ENCODE assay signal across 11 cellular contexts in genomic region chr9:19124430-19124793, GRCh38. TPM values are rescaled to one million over a fixed set of nuclear protein-coding genes. Genes with fewer than 3 reads are reported as not detected.
DNase-seq lines count a peak whose midpoint lies in the region; ATAC-seq, FAIRE-seq and TF ChIP-seq lines count a peak whose summit lies in the region.
"Had no signal": no experiment of that assay in that cellular context is flagged by ENCODE, and none has a peak within 500 bp of the region (broad histone marks: within the 10 kb centered on the region; RNA-seq: fewer than 3 reads in every experiment).

No MANE protein-coding gene starts in this region.

- intact Hi-C loops in gastrocnemius medialis (cut with DNase I; ENCODE audit: low total_unique reads): no loop called here

- H3K4me3 ChIP-seq in fibroblast of the aortic adventitia (ENCODE audit: low read depth, low read length): peak overlapping the region; percentile 29
- peak overlapping the region; percentile 80 to 86 (median 82) for H3K4me3 ChIP-seq in gastrocnemius medialis

- no peaks in the 10 kb centered on the region for H3K9me3 Mint-ChIP-seq in T-helper 1 cell treated with Interleukin-12 subunit alpha and Interleukin-12 subunit beta and Interleukin-4 antibody, amounts not matched to agents 30 μg/mL and 1 μg/mL, for 36 hours
- H3K9me3 Mint-ChIP-seq in activated CD8-positive, alpha-beta T cell treated with anti-CD3 and anti-CD28 coated beads, Interleukin-2, amount 10 ng/mL, durations not matched to agents 7 days and 5 days (ENCODE audit: insufficient read depth): no peaks in the 10 kb centered on the region

- CTCF ChIA-PET in activated CD8-positive, alpha-beta T cell treated with anti-CD3 and anti-CD28 coated beads, Interleukin-2, amount 10 ng/mL, durations not matched to agents 7 days and 5 days (lab: Charles Lee): interaction anchor here (1.0 to 2.5 kb wide), 5 partner anchors 8 to 108 kb away, joined by 3 to 11 read pairs (median 3); no protein-coding TSS in a partner anchor

- H3K27ac Mint-ChIP-seq in T-helper 1 cell treated with Interleukin-12 subunit alpha and Interleukin-12 subunit beta and Interleukin-4 antibody, amounts not matched to agents 30 μg/mL and 1 μg/mL, for 36 hours: peak overlapping the region; percentile 76
- peak overlapping the region; percentile 72 for H3K27ac Mint-ChIP-seq in activated CD8-positive, alpha-beta T cell treated with anti-CD3 and anti-CD28 coated beads, Interleukin-2, amount 10 ng/mL, durations not matched to agents 7 days and 5 days

- peaks cover 50 to 55% of the 10 kb centered on the region in 2 donors for H3K4me1 ChIP-seq in gastrocnemius medialis

- peak overlapping the region; percentile 93 for H3K4me3 Mint-ChIP-seq in T-helper 1 cell treated with Interleukin-12 subunit alpha and Interleukin-12 subunit beta and Interleukin-4 antibody, amounts not matched to agents 30 μg/mL and 1 μg/mL, for 36 hours
- H3K4me3 Mint-ChIP-seq in activated CD8-positive, alpha-beta T cell treated with anti-CD3 and anti-CD28 coated beads, Interleukin-2, amount 10 ng/mL, durations not matched to agents 7 days and 5 days: peak overlapping the region; percentile 53

- H3K27me3 ChIP-seq in gastrocnemius medialis: no peaks in the 10 kb centered on the region

- peak overlapping the region; percentile 95 to 98 (median 96) for H3K27ac ChIP-seq in gastrocnemius medialis

- no peak for TF ChIP-seq CTCF in fibroblast of the aortic adventitia (IDR thresholded peaks at IDR 0.05; ENCODE audit: insufficient read depth, low read length)
- no peak for TF ChIP-seq CTCF in gastrocnemius medialis (IDR thresholded peaks at IDR 0.05 in 4 of 5, conservative IDR thresholded peaks at IDR 0.05 in 1 of 5)

- ATAC-seq in activated CD8-positive, alpha-beta T cell treated with anti-CD3 and anti-CD28 coated beads, Interleukin-2, amount 10 ng/mL, durations not matched to agents 7 days and 5 days: no peak
- ATAC-seq in gastrocnemius medialis (no peak), GM21619 (IDR thresholded peaks at IDR 0.05; ENCODE audit: unreplicated experiment) (no peak)

- no peaks in the 10 kb centered on the region for H3K27me3 Mint-ChIP-seq in T-helper 1 cell treated with Interleukin-12 subunit alpha and Interleukin-12 subunit beta and Interleukin-4 antibody, amounts not matched to agents 30 μg/mL and 1 μg/mL, for 36 hours (ENCODE audit: low read depth)
- H3K27me3 Mint-ChIP-seq in activated CD8-positive, alpha-beta T cell treated with anti-CD3 and anti-CD28 coated beads, Interleukin-2, amount 10 ng/mL, durations not matched to agents 7 days and 5 days (ENCODE audit: low read depth): no peaks in the 10 kb centered on the region

- H3K36me3 ChIP-seq in gastrocnemius medialis: peaks cover 20 to 61% of the 10 kb centered on the region in 2 donors

- DNase-seq in T-helper 1 cell (no peak), fibroblast of the aortic adventitia (ENCODE audit: low read depth) (peak; percentile 17), gastrocnemius medialis (no peak), NCI-H2029 treated with DMSO at 0.1 percent for 48 hours (lab: John Stamatoyannopoulos, UW) (no peak), HTR-8/SVneo (ENCODE audit: insufficient read length, low spot score) (no peak)
- no peak for DNase-seq in activated CD8-positive, alpha-beta T cell treated with anti-CD3 and anti-CD28 coated beads, Interleukin-2, amount 10 ng/mL, durations not matched to agents 7 days and 5 days
- DNase-seq: 8988T, occipital lobe, RPMI8226 had no signal

- peaks cover 47% of the 10 kb centered on the region for H3K4me1 Mint-ChIP-seq in T-helper 1 cell treated with Interleukin-12 subunit alpha and Interleukin-12 subunit beta and Interleukin-4 antibody, amounts not matched to agents 30 μg/mL and 1 μg/mL, for 36 hours (ENCODE audit: low read depth)
- peaks cover 53% of the 10 kb centered on the region for H3K4me1 Mint-ChIP-seq in activated CD8-positive, alpha-beta T cell treated with anti-CD3 and anti-CD28 coated beads, Interleukin-2, amount 10 ng/mL, durations not matched to agents 7 days and 5 days (ENCODE audit: low read depth)

- no peaks in the 10 kb centered on the region for H3K9me3 ChIP-seq in gastrocnemius medialis

- no peak for TF ChIP-seq POLR2A in gastrocnemius medialis (IDR thresholded peaks at IDR 0.05)

- peaks cover 31% of the 10 kb centered on the region for H3K36me3 Mint-ChIP-seq in T-helper 1 cell treated with Interleukin-12 subunit alpha and Interleukin-12 subunit beta and Interleukin-4 antibody, amounts not matched to agents 30 μg/mL and 1 μg/mL, for 36 hours (ENCODE audit: low read depth)
- H3K36me3 Mint-ChIP-seq in activated CD8-positive, alpha-beta T cell treated with anti-CD3 and anti-CD28 coated beads, Interleukin-2, amount 10 ng/mL, durations not matched to agents 7 days and 5 days (ENCODE audit: low read depth): peaks cover 67% of the 10 kb centered on the region

- in situ Hi-C loops in gastrocnemius medialis (cut with MboI; ENCODE audit: low sequenced_read_pairs in 4 of 4): no loop called here

- POLR2A ChIA-PET in activated CD8-positive, alpha-beta T cell treated with anti-CD3 and anti-CD28 coated beads, Interleukin-2, amount 10 ng/mL, durations not matched to agents 7 days and 5 days (lab: Charles Lee): interaction anchor here (0.5 to 1.5 kb wide), 3 partner anchors 16 to 256 kb away, joined by 3 read pairs; partner anchors contain the start of genes RPS6 and RRAGA

- FAIRE-seq in HTR-8/SVneo (lab: Jason Lieb, UNC): no peak

RNA-seq across cellular contexts. Expression of gene PLIN2, which starts 2.9 kb away (rescaled TPM):
- total RNA-seq in activated CD8-positive, alpha-beta T cell treated with anti-CD3 and anti-CD28 coated beads, Interleukin-2, amount 10 ng/mL, durations not matched to agents 7 days and 5 days: 10 to 100 TPM; 53.5 to 54.6 TPM
- 200 and 207 TPM in 2 replicates for total RNA-seq in fibroblast of the aortic adventitia (ENCODE audit: low replicate concordance)
- total RNA-seq in gastrocnemius medialis: 1,000 to 10,000 TPM in 3 of 4 donors, 100 to 1,000 TPM in 1; 485 to 1,318 (median 1,176) TPM

RNA-seq across cellular contexts. Expression of gene HAUS6, which starts 21.7 kb away (rescaled TPM):
- total RNA-seq in activated CD8-positive, alpha-beta T cell treated with anti-CD3 and anti-CD28 coated beads, Interleukin-2, amount 10 ng/mL, durations not matched to agents 7 days and 5 days: 10 to 100 TPM; 29.2 to 30.8 TPM
- total RNA-seq in fibroblast of the aortic adventitia (ENCODE audit: low replicate concordance): 15.3 and 26.8 TPM in 2 replicates
- total RNA-seq in gastrocnemius medialis: 1 to 10 TPM; 3.7 to 6.3 (median 5.3) TPM
